8 cellular contexts compared by ENCODE assay signal in the genomic region with DNA sequence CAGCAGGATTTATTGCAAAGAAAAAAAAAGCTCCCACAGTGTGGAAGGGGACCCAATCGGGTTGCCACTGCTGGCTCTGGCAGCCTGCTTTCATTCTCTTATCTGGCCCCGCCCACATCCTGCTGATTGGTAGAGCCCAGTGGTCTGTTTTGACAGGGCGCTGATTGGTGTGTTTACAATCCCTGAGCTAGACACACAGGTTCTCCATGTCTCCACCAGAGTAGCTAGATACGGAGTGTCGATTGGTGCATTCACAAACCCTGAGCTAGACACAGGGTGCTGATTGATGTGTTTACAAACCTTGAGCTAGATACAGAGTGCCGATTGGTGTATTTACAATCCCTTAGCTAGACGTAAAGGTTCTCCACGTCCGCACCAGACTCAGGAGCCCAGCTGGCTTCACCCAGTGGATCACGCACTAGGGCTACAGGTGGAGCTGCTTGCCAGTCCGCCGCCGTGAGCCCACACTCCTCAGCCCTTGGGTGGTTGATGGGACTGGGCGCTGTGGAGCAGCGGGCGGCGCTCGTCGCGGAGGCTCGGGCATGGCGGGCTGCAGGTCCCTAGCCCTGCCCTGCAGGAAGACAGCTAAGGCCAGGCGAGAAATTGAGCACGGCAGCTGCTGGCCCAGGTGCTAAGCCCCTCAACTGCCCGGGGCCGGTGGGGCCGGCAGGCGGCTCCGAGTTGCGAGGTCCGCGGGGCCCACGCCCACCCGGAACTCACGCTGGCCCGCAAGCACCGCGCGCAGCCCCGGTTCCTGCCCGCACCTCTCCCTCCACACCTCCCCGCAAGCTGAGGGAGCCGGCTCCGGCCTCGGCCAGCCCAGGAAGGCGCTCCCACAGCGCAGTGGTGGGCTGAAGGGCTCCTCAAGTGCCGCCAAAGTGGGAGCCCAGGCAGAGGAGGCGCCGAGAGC. TPM values are rescaled to one million over a fixed set of nuclear protein-coding genes. Genes with fewer than 3 reads are reported as not detected.
DNase-seq lines count a peak whose midpoint lies in the region; ATAC-seq and TF ChIP-seq lines count a peak whose summit lies in the region.
"Not testable (repeated sequence)": the region's sequence is repeated elsewhere in the genome, so short reads cannot be mapped to it uniquely, and the experiment has no call there.

No MANE protein-coding gene starts in this region.

- H3K27me3 ChIP-seq in DND-41 (ENCODE audit: insufficient read depth, low read length, poor library complexity); layer of hippocampus (ENCODE audit: control insufficient read depth, insufficient read depth, low read length); sigmoid colon: not testable (repeated sequence)

- peak overlapping the region; percentile 95 to 96 for H3K27ac Mint-ChIP-seq in T-cell
- peak overlapping the region; percentile 87 for H3K27ac Mint-ChIP-seq in activated T-cell treated with anti-CD3 and anti-CD28 coated beads, Interleukin-2, amount 50 U/mL, for 72 hours

- CTCF ChIA-PET in T-cell (lab: Charles Lee): interaction anchor here (0.5 to 1.5 kb wide), 4 partner anchors 11 to 357 kb away, joined by 3 to 4 read pairs (median 3); no protein-coding TSS in a partner anchor

- not testable (repeated sequence) for H3K4me3 ChIP-seq in DND-41 (ENCODE audit: low read depth in 1 of 2, low read length in 2 of 2)
- H3K4me3 ChIP-seq in sigmoid colon: peak overlapping the region; percentile 40 to 67 (median 60)

- TF ChIP-seq EP300 in sigmoid colon (IDR thresholded peaks at IDR 0.05): not testable (repeated sequence)

- H3K4me3 Mint-ChIP-seq in T-cell: peak overlapping the region; percentile 83 to 90 (median 83)
- H3K4me3 Mint-ChIP-seq in activated T-cell treated with anti-CD3 and anti-CD28 coated beads, Interleukin-2, amount 50 U/mL, for 72 hours: peak overlapping the region; percentile 79 to 85

- peaks cover 12% of the 10 kb centered on the region for H4K20me1 ChIP-seq in DND-41 (ENCODE audit: insufficient read depth, low read length)

- TF ChIP-seq CTCF in DND-41 (IDR thresholded peaks at IDR 0.05; ENCODE audit: borderline replicate concordance, extremely low read depth, low read length, poor library complexity, severe bottlenecking); sigmoid colon (IDR thresholded peaks at IDR 0.05): not testable (repeated sequence)

- not testable (repeated sequence) for H3K36me3 ChIP-seq in DND-41 (ENCODE audit: insufficient read depth, low read length); sigmoid colon

- H3K36me3 Mint-ChIP-seq in T-cell: not testable (repeated sequence)
- peaks cover 11 to 14% of the 10 kb centered on the region in 2 donors for H3K36me3 Mint-ChIP-seq in activated T-cell treated with anti-CD3 and anti-CD28 coated beads, Interleukin-2, amount 50 U/mL, for 72 hours (ENCODE audit: insufficient read depth in 2 of 2)

- peaks cover 60 to 82% (median 75%) of the 10 kb centered on the region in 3 donors for H3K4me1 Mint-ChIP-seq in T-cell
- H3K4me1 Mint-ChIP-seq in activated T-cell treated with anti-CD3 and anti-CD28 coated beads, Interleukin-2, amount 50 U/mL, for 72 hours (ENCODE audit: low read depth): peaks cover 60% of the 10 kb centered on the region

- not testable (repeated sequence) for ATAC-seq in DND-41 (ENCODE audit: insufficient read depth, low read depth)
- ATAC-seq in T-cell (replicated peaks in 1 of 4): peak in 2 of 4 experiments; percentile 2 to 11
- ATAC-seq in activated T-cell treated with anti-CD3 and anti-CD28 coated beads, Interleukin-2, amount 50 U/mL, for 72 hours (replicated peaks in 1 of 2): peak in 1 of 2 donors; percentile 4

- H3K4me1 ChIP-seq in DND-41 (ENCODE audit: insufficient read depth, low read length) (peaks cover 50% of the 10 kb centered on the region), sigmoid colon (peaks cover 0 to 14% (median 11%) of the 10 kb centered on the region in 4 donors)

- 0 out of 2 replicates have a peak overlapping the region, but pooled peaks have one; percentile 3 for H2AFZ ChIP-seq in DND-41 (ENCODE audit: low read depth, low read length)

- H3K9me3 ChIP-seq in DND-41 (ENCODE audit: insufficient read depth, low read length, severe bottlenecking); sigmoid colon: not testable (repeated sequence)

- TF ChIP-seq POLR2A in sigmoid colon (IDR thresholded peaks at IDR 0.05): peak; percentile 12 to 14

- DNase-seq in DND-41: peak; percentile 76
- DNase-seq in NCI-H1092 treated with DMSO at 0.1 percent for 48 hours (lab: John Stamatoyannopoulos, UW): peak; percentile 67
- peak; percentile 46 to 88 (median 75) for DNase-seq in T-cell
- peak; percentile 78 to 82 for DNase-seq in activated T-cell treated with anti-CD3 and anti-CD28 coated beads, Interleukin-2, amount 50 U/mL, for 72 hours
- DNase-seq in dermis blood vessel endothelial cell: peak; percentile 44
- DNase-seq in sigmoid colon: peak; percentile 84
- DNase-seq in substantia nigra (lab: John Stamatoyannopoulos, UW): peak in 30 of 49 donors; percentile 7 to 69 (median 32)

- H3K79me2 ChIP-seq in DND-41 (ENCODE audit: insufficient read depth, low read length): peaks cover 17% of the 10 kb centered on the region

- not testable (repeated sequence) for H3K9me3 Mint-ChIP-seq in T-cell; activated T-cell treated with anti-CD3 and anti-CD28 coated beads, Interleukin-2, amount 50 U/mL, for 72 hours

- intact Hi-C loops in sigmoid colon (cut with DNase I): not testable (repeated sequence)

- peak overlapping the region; percentile 58; the same call in 1 of the 2 replicates for H3K27ac ChIP-seq in DND-41 (ENCODE audit: low read length)
- H3K27ac ChIP-seq in layer of hippocampus (ENCODE audit: low read depth, low read length): peak overlapping the region; percentile 64
- H3K27ac ChIP-seq in sigmoid colon: peak overlapping the region; percentile 86 to 95 (median 89)
- H3K27ac ChIP-seq in substantia nigra (ENCODE audit: low read depth, low read length, poor library complexity, severe bottlenecking): peak overlapping the region; percentile 12

- not testable (repeated sequence) for H3K27me3 Mint-ChIP-seq in T-cell; activated T-cell treated with anti-CD3 and anti-CD28 coated beads, Interleukin-2, amount 50 U/mL, for 72 hours (ENCODE audit: low read depth)

- 0 out of 2 replicates have a peak overlapping the region, but pooled peaks have one; percentile 9 for H3K9ac ChIP-seq in DND-41 (ENCODE audit: low read depth, low read length)

- POLR2A ChIA-PET in T-cell (lab: Charles Lee): interaction anchor here (0.5 to 0.6 kb wide), 4 partner anchors 23 to 217 kb away, joined by 3 to 4 read pairs (median 3); no protein-coding TSS in a partner anchor

- H3K4me2 ChIP-seq in DND-41 (ENCODE audit: insufficient read depth, low read length): not testable (repeated sequence)

- 31 to 56% methylated on average over 50 of the region's 50 CpGs for WGBS in sigmoid colon, 2 donors

RNA-seq across cellular contexts. Expression of gene CCT8, which starts 3.5 kb away (rescaled TPM):
- total RNA-seq in T-cell: 100 to 1,000 TPM; 103 to 131 (median 115) TPM
- total RNA-seq in activated T-cell treated with anti-CD3 and anti-CD28 coated beads, Interleukin-2, amount 50 U/mL, for 72 hours: 100 to 1,000 TPM; 285 to 355 TPM
- total RNA-seq in dermis blood vessel endothelial cell: 234 and 314 TPM in 2 replicates
- total RNA-seq in sigmoid colon: 10 to 100 TPM; 67.3 to 99.1 (median 85.9) TPM
- 100 to 1,000 TPM; 100 to 122 (median 101) TPM for polyA plus RNA-seq in sigmoid colon

RNA-seq across cellular contexts. Expression of gene USP16, which starts 52.5 kb away (rescaled TPM):
- 10 to 100 TPM; 41.8 to 68.7 (median 45.4) TPM for total RNA-seq in T-cell
- total RNA-seq in activated T-cell treated with anti-CD3 and anti-CD28 coated beads, Interleukin-2, amount 50 U/mL, for 72 hours: 10 to 100 TPM; 46.4 to 47.0 TPM
- total RNA-seq in dermis blood vessel endothelial cell: 25.5 and 40.8 TPM in 2 replicates
- total RNA-seq in sigmoid colon: 10 to 100 TPM; 37.8 to 53.5 (median 39.7) TPM
- polyA plus RNA-seq in sigmoid colon: 10 to 100 TPM; 25.3 to 30.1 (median 28.8) TPM

RNA-seq across cellular contexts. Expression of gene MAP3K7CL, which starts 53.5 kb away (rescaled TPM):
- total RNA-seq in T-cell (1 to 10 TPM; 4.8 to 9.1 (median 7.4) TPM), dermis blood vessel endothelial cell (2.2 and 3.7 TPM in 2 replicates), sigmoid colon (10 to 100 TPM in 1 of 4 donors, 1 to 10 TPM in 3; 4.4 to 12.2 (median 5.3) TPM)
- 10 to 100 TPM in 1 of 2 donors, 1 to 10 TPM in 1; 9.6 to 10.3 TPM for total RNA-seq in activated T-cell treated with anti-CD3 and anti-CD28 coated beads, Interleukin-2, amount 50 U/mL, for 72 hours
- polyA plus RNA-seq in sigmoid colon: 1 to 10 TPM; 2.3 to 4.8 (median 4.1) TPM

RNA-seq across cellular contexts. Expression of gene RWDD2B, which starts 57.8 kb away (rescaled TPM):
- 1 to 10 TPM; 4.2 to 7.4 (median 6.2) TPM for total RNA-seq in T-cell
- 10 to 100 TPM; 17.9 to 18.5 TPM for total RNA-seq in activated T-cell treated with anti-CD3 and anti-CD28 coated beads, Interleukin-2, amount 50 U/mL, for 72 hours
- 19.9 and 26.0 TPM in 2 replicates for total RNA-seq in dermis blood vessel endothelial cell
- 10 to 100 TPM; 15.7 to 21.9 (median 18.4) TPM for total RNA-seq in sigmoid colon
- 10 to 100 TPM in 2 of 3 donors, 1 to 10 TPM in 1; 9.6 to 10.6 (median 10.4) TPM for polyA plus RNA-seq in sigmoid colon

Comparison
In these comparisons a context has a peak if more than half of its experiments do, and no peak if none do; other contexts are left out.
1. DNase-seq: peak in every context shown above with its lines; median percentile 84 in sigmoid colon; 80 in activated T-cell treated with anti-CD3 and anti-CD28 coated beads, Interleukin-2, amount 50 U/mL, for 72 hours; 76 in DND-41; 75 in T-cell; 67 in NCI-H1092 treated with DMSO at 0.1 percent for 48 hours; 44 in dermis blood vessel endothelial cell; 32 in substantia nigra.
2. H3K27ac ChIP-seq: peak in every context shown above with its lines; median percentile 89 in sigmoid colon; 64 in layer of hippocampus; 58 in DND-41; 12 in substantia nigra.